ENCODE assay signal across 12 cellular contexts in the genomic region with DNA sequence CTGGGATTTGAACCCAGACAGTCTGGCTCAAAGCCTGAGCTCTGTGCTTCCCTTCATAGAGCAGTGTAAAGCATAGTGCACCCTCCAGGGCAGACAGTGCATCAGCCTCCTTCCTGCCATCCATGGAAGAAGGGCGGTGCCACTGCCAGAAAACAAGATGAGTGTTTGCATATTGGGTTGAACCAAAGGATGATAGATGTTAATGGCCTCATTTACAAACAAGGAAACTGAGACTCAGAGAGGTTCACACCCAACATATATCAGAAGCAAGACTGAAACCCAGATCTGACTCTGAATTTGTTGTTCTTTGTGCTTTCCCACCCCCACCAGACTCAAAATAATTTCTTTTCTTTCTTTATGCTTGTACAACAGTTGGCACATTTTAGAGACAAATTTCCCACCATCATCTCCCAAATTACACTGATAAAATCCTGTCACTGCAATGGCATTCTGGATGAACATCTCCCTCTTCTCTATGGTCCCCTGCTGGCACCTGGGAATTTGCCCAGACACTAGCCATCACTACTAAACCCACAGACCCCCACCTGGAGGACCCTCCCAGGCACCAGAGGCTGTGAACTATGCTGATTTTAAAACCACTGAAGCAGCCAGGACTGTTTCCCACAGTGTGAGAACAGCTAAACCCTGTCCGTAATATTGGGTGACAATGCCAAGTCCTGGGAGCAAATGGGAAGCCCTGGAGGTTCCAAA. TPM values are rescaled to one million over a fixed set of nuclear protein-coding genes. Genes with fewer than 3 reads are reported as not detected.
DNase-seq lines count a peak whose midpoint lies in the region; ATAC-seq and TF ChIP-seq lines count a peak whose summit lies in the region.
"Had no signal": no experiment of that assay in that cellular context is flagged by ENCODE, and none has a peak within 500 bp of the region (broad histone marks: within the 10 kb centered on the region; RNA-seq: fewer than 3 reads in every experiment).

No MANE protein-coding gene starts in this region.

- H3K4me3 Mint-ChIP-seq in activated CD8-positive, alpha-beta memory T cell treated with anti-CD3 and anti-CD28 coated beads, Interleukin-2, amount 10 ng/mL, durations not matched to agents 7 days and 5 days: no peak overlapping the region
- H3K4me3 Mint-ChIP-seq: natural killer cell had no signal

- intact Hi-C loops in gastrocnemius medialis (cut with DNase I; ENCODE audit: low total_unique reads): no loop called here
- intact Hi-C loops in spleen (cut with DNase I; ENCODE audit: low total_unique reads): no loop called here

- peak overlapping the region; percentile 52 for H3K27ac Mint-ChIP-seq in activated CD8-positive, alpha-beta memory T cell treated with anti-CD3 and anti-CD28 coated beads, Interleukin-2, amount 10 ng/mL, durations not matched to agents 7 days and 5 days
- H3K27ac Mint-ChIP-seq: natural killer cell had no signal

- peaks cover 42% of the 10 kb centered on the region for H3K36me3 Mint-ChIP-seq in activated CD8-positive, alpha-beta memory T cell treated with anti-CD3 and anti-CD28 coated beads, Interleukin-2, amount 10 ng/mL, durations not matched to agents 7 days and 5 days
- H3K36me3 Mint-ChIP-seq: natural killer cell had no signal

- peak overlapping the region; percentile 12 to 53 (median 42) for H3K27ac ChIP-seq in gastrocnemius medialis
- H3K27ac ChIP-seq in spleen: peak overlapping the region in 4 of 8 donors; percentile 0 to 64 (median 30)
- H3K27ac ChIP-seq: GM23248 had no signal

- TF ChIP-seq CTCF in gastrocnemius medialis (IDR thresholded peaks at IDR 0.05 in 4 of 5, conservative IDR thresholded peaks at IDR 0.05 in 1 of 5): no peak
- TF ChIP-seq CTCF in spleen (IDR thresholded peaks at IDR 0.05 in 8 of 11, conservative IDR thresholded peaks at IDR 0.05 in 3 of 11): no peak

- H3K9me3 ChIP-seq in gastrocnemius medialis: no peaks in the 10 kb centered on the region
- no peaks in the 10 kb centered on the region for H3K9me3 ChIP-seq in spleen

- DNase-seq in activated CD8-positive, alpha-beta memory T cell treated with anti-CD3 and anti-CD28 coated beads, Interleukin-2, amount 10 ng/mL, durations not matched to agents 7 days and 5 days: no peak
- DNase-seq in activated CD8-positive, alpha-beta memory T cell treated with anti-CD3 and anti-CD28 coated beads for 24 hours: no peak
- no peak for DNase-seq in gastrocnemius medialis
- no peak for DNase-seq in spleen
- no peak for DNase-seq in germinal center (ENCODE audit: low spot score)
- DNase-seq in cerebellar nuclear complex (lab: John Stamatoyannopoulos, UW): no peak
- DNase-seq: GM23248, natural killer cell, NCI-H1105 had no signal

- no peaks in the 10 kb centered on the region for H3K36me3 ChIP-seq in gastrocnemius medialis
- peaks cover 0 to 100% (median 13%) of the 10 kb centered on the region in 6 donors for H3K36me3 ChIP-seq in spleen

- 79 to 94% (median 89%) methylated on average over 1 to 2 of the region's 2 CpGs for WGBS in spleen, 5 donors

- TF ChIP-seq POLR2A in gastrocnemius medialis (IDR thresholded peaks at IDR 0.05): no peak
- TF ChIP-seq POLR2A in spleen (IDR thresholded peaks at IDR 0.05): no peak

- no peaks in the 10 kb centered on the region for H3K9me3 Mint-ChIP-seq in activated CD8-positive, alpha-beta memory T cell treated with anti-CD3 and anti-CD28 coated beads, Interleukin-2, amount 10 ng/mL, durations not matched to agents 7 days and 5 days (ENCODE audit: low read depth)
- H3K9me3 Mint-ChIP-seq: natural killer cell had no signal

- H3K4me3 ChIP-seq in gastrocnemius medialis (no peak overlapping the region), spleen (no peak overlapping the region)
- H3K4me3 ChIP-seq: GM23248 had no signal

- CTCF ChIA-PET in activated CD8-positive, alpha-beta memory T cell treated with anti-CD3 and anti-CD28 coated beads, Interleukin-2, amount 10 ng/mL, durations not matched to agents 7 days and 5 days (lab: Charles Lee): interaction anchor here (1.2 to 4.5 kb wide), 3 partner anchors 11 to 76 kb away, joined by 4 to 26 read pairs (median 13); no protein-coding TSS in a partner anchor

- ATAC-seq in activated CD8-positive, alpha-beta memory T cell treated with anti-CD3 and anti-CD28 coated beads, Interleukin-2, amount 10 ng/mL, durations not matched to agents 7 days and 5 days: no peak
- peak; percentile 68 for ATAC-seq in GM21529 (IDR thresholded peaks at IDR 0.05; ENCODE audit: unreplicated experiment)
- ATAC-seq in HG03565 (IDR thresholded peaks at IDR 0.05; ENCODE audit: unreplicated experiment): peak; percentile 36
- ATAC-seq in gastrocnemius medialis: no peak

- in situ Hi-C loops in gastrocnemius medialis (cut with MboI; ENCODE audit: low sequenced_read_pairs in 4 of 4): loop anchor here in 1 of 4 donors (25.0 kb wide), 1 partner anchor 614 kb away; no protein-coding TSS in a partner anchor

- no peaks in the 10 kb centered on the region for H3K27me3 ChIP-seq in gastrocnemius medialis
- no peaks in the 10 kb centered on the region for H3K27me3 ChIP-seq in spleen (replicated peaks in 1 of 7)

- no peaks in the 10 kb centered on the region for H3K27me3 Mint-ChIP-seq in activated CD8-positive, alpha-beta memory T cell treated with anti-CD3 and anti-CD28 coated beads, Interleukin-2, amount 10 ng/mL, durations not matched to agents 7 days and 5 days

- peaks cover 28% of the 10 kb centered on the region for H3K4me1 Mint-ChIP-seq in activated CD8-positive, alpha-beta memory T cell treated with anti-CD3 and anti-CD28 coated beads, Interleukin-2, amount 10 ng/mL, durations not matched to agents 7 days and 5 days

- peaks cover 36 to 64% of the 10 kb centered on the region in 2 donors for H3K4me1 ChIP-seq in gastrocnemius medialis
- H3K4me1 ChIP-seq in spleen: peaks cover 15 to 100% (median 70%) of the 10 kb centered on the region in 6 donors

RNA-seq across cellular contexts. Expression of a gene that starts 45.4 kb away (rescaled TPM):
- total RNA-seq in activated CD8-positive, alpha-beta memory T cell treated with anti-CD3 and anti-CD28 coated beads, Interleukin-2, amount 10 ng/mL, durations not matched to agents 7 days and 5 days: 10 to 100 TPM; 12.4 to 14.2 TPM
- total RNA-seq in gastrocnemius medialis (10 to 100 TPM in 3 of 4 donors, 1 to 10 TPM in 1; 9.2 to 15.7 (median 11.7) TPM), spleen (10 to 100 TPM; 43.0 to 65.8 (median 59.8) TPM)
- polyA plus RNA-seq in spleen: 10 to 100 TPM; 12.0 to 20.4 (median 17.5) TPM

RNA-seq across cellular contexts. Expression of a gene that starts 46.3 kb away (rescaled TPM):
- total RNA-seq in activated CD8-positive, alpha-beta memory T cell treated with anti-CD3 and anti-CD28 coated beads, Interleukin-2, amount 10 ng/mL, durations not matched to agents 7 days and 5 days: 100 to 1,000 TPM; 121 to 129 TPM
- total RNA-seq in gastrocnemius medialis (10 to 100 TPM in 1 of 4 donors, 1 to 10 TPM in 3; 6.0 to 14.8 (median 7.5) TPM), spleen (100 to 1,000 TPM in 5 of 7 donors, 10 to 100 TPM in 2; 91.9 to 144 (median 124) TPM)
- polyA plus RNA-seq in spleen: 100 to 1,000 TPM in 1 of 3 donors, 10 to 100 TPM in 2; 58.9 to 103 (median 87.2) TPM
- polyA plus RNA-seq: BJ had no signal

Comparison
In these comparisons a context has a peak if more than half of its experiments do, and no peak if none do; other contexts are left out.
1. ATAC-seq: peak in GM21529 (single experiment) and HG03565 (single experiment); none in activated CD8-positive, alpha-beta memory T cell treated with anti-CD3 and anti-CD28 coated beads, Interleukin-2, amount 10 ng/mL, durations not matched to agents 7 days and 5 days (single experiment) and gastrocnemius medialis (0 of 2).
2. RNA of a gene that starts 46.3 kb away (total RNA-seq): 121 to 129 TPM in activated CD8-positive, alpha-beta memory T cell treated with anti-CD3 and anti-CD28 coated beads, Interleukin-2, amount 10 ng/mL, durations not matched to agents 7 days and 5 days and 91.9 to 144 TPM in spleen; 6.0 to 14.8 TPM in gastrocnemius medialis; every median in the first group is over 4 times any median in the second.